Comparison of ENCODE assay signal across 26 cellular contexts in genomic region chr7:31074403-31074802, GRCh38. TPM values are rescaled to one million over a fixed set of nuclear protein-coding genes. Genes with fewer than 3 reads are reported as not detected.
DNase-seq lines count a peak whose midpoint lies in the region; ATAC-seq and TF ChIP-seq lines count a peak whose summit lies in the region.
"Had no signal": no experiment of that assay in that cellular context is flagged by ENCODE, and none has a peak within 500 bp of the region (broad histone marks: within the 10 kb centered on the region; RNA-seq: fewer than 3 reads in every experiment).

No MANE protein-coding gene starts in this region.

- no peaks in the 10 kb centered on the region for H3K9me3 Mint-ChIP-seq in CD4-positive, alpha-beta T cell
- H3K9me3 Mint-ChIP-seq: activated naive CD8-positive, alpha-beta T cell treated with anti-CD3 and anti-CD28 coated beads for 36 hours; activated T-helper 1 cell treated with anti-CD3 and anti-CD28 coated beads, Interleukin-12 subunit alpha, Interleukin-12 subunit beta, Interleukin-2, Interleukin-4 antibody, amounts not matched to agents 30 ng/mL and 10 ng/mL and 1 ng/mL, durations not matched to agents 14 hours and 24 hours and 36 hours; immature natural killer cell had no signal

- H3K4me1 Mint-ChIP-seq in CD4-positive, alpha-beta T cell (ENCODE audit: low read depth), result no peaks in the 10 kb centered on the region
- H3K4me1 Mint-ChIP-seq: activated CD8-positive, alpha-beta memory T cell treated with anti-CD3 and anti-CD28 coated beads, Interleukin-2, amount 10 ng/mL, durations not matched to agents 7 days and 5 days; activated naive CD8-positive, alpha-beta T cell treated with anti-CD3 and anti-CD28 coated beads for 36 hours; immature natural killer cell; naive B cell had no signal

- DNase-seq in Right ventricle myocardium inferior (ENCODE audit: missing footprints) (peak; percentile 88), cardiac septum (ENCODE audit: low spot score) (no peak), left ventricle myocardium superior (peak; percentile 87), sigmoid colon (peak; percentile 94)
- DNase-seq in stimulated activated CD4-positive, alpha-beta T cell treated with anti-CD3 and anti-CD28 coated beads, Interleukin-4, amount 100 ng/mL, for 4 hours, result no peak
- no peak for DNase-seq in CD4-positive, alpha-beta T cell
- no peak for DNase-seq in stimulated activated naive CD4-positive, alpha-beta T cell (lab: John Stamatoyannopoulos, UW)
- DNase-seq: activated CD8-positive, alpha-beta memory T cell treated with anti-CD3 and anti-CD28 coated beads, Interleukin-2, amount 10 ng/mL, durations not matched to agents 7 days and 5 days; activated naive CD8-positive, alpha-beta T cell treated with anti-CD3 and anti-CD28 coated beads for 36 hours; Calu3; immature natural killer cell; mammary epithelial cell; naive B cell; NCI-H1417; stimulated activated naive CD8-positive, alpha-beta T cell treated with anti-CD3 and anti-CD28 coated beads, Interleukin-15, Interleukin-2, amounts not matched to agents 100 U/mL and 50 U/mL, for 24 hours; trophoblast cell had no signal

- 83 to 88% methylated on average over 9 of the region's 9 CpGs for WGBS in sigmoid colon, 2 donors

- no peak for TF ChIP-seq POLR2A in sigmoid colon (IDR thresholded peaks at IDR 0.05)

- H3K36me3 Mint-ChIP-seq in CD4-positive, alpha-beta T cell (ENCODE audit: low read depth), result no peaks in the 10 kb centered on the region
- H3K36me3 Mint-ChIP-seq: activated CD8-positive, alpha-beta memory T cell treated with anti-CD3 and anti-CD28 coated beads, Interleukin-2, amount 10 ng/mL, durations not matched to agents 7 days and 5 days; activated naive CD8-positive, alpha-beta T cell treated with anti-CD3 and anti-CD28 coated beads for 36 hours; immature natural killer cell; naive B cell had no signal

- no peak for TF ChIP-seq CTCF in sigmoid colon (IDR thresholded peaks at IDR 0.05)
- TF ChIP-seq CTCF in CD4-positive, alpha-beta T cell (IDR thresholded peaks at IDR 0.05), result no peak

- CTCF ChIA-PET in CD4-positive, alpha-beta T cell (lab: Charles Lee), result no interaction called here

- no peaks in the 10 kb centered on the region for H3K4me1 ChIP-seq in sigmoid colon
- H3K4me1 ChIP-seq: BLaER1 treated with 17β-estradiol and CSF1 and Interleukin-3, amounts not matched to agents 10 nM and 100 nM; SJSA1 had no signal

- POLR2A ChIA-PET in CD4-positive, alpha-beta T cell (lab: Charles Lee), result no interaction called here

- TF ChIP-seq EP300 in sigmoid colon (IDR thresholded peaks at IDR 0.05), result no peak

- H3K27ac Mint-ChIP-seq in CD4-positive, alpha-beta T cell, result no peak overlapping the region
- H3K27ac Mint-ChIP-seq: activated CD8-positive, alpha-beta memory T cell treated with anti-CD3 and anti-CD28 coated beads, Interleukin-2, amount 10 ng/mL, durations not matched to agents 7 days and 5 days; activated naive CD8-positive, alpha-beta T cell treated with anti-CD3 and anti-CD28 coated beads for 36 hours; activated T-helper 1 cell treated with anti-CD3 and anti-CD28 coated beads, Interleukin-12 subunit alpha, Interleukin-12 subunit beta, Interleukin-2, Interleukin-4 antibody, amounts not matched to agents 30 ng/mL and 10 ng/mL and 1 ng/mL, durations not matched to agents 14 hours and 24 hours and 36 hours; immature natural killer cell; naive B cell had no signal

- intact Hi-C loops in Right ventricle myocardium inferior (cut with DNase I), result no loop called here
- intact Hi-C loops in cardiac septum (cut with DNase I), result no loop called here
- intact Hi-C loops in left ventricle myocardium superior (cut with micrococcal nuclease), result no loop called here
- intact Hi-C loops in sigmoid colon (cut with DNase I), result no loop called here
- intact Hi-C loops in CD4-positive, alpha-beta T cell (cut with DNase I, micrococcal nuclease), result no loop called here

- no peaks in the 10 kb centered on the region for H3K9me3 ChIP-seq in sigmoid colon
- H3K9me3 ChIP-seq in CD4-positive, alpha-beta T cell (ENCODE audit: control insufficient read depth, low read length), result no peaks in the 10 kb centered on the region
- H3K9me3 ChIP-seq: BLaER1 treated with 17β-estradiol and CSF1 and Interleukin-3, amounts not matched to agents 10 nM and 100 nM; ovary; SJSA1 had no signal

- no peaks in the 10 kb centered on the region for H3K27me3 ChIP-seq in sigmoid colon
- no peaks in the 10 kb centered on the region for H3K27me3 ChIP-seq in CD4-positive, alpha-beta T cell (ENCODE audit: control insufficient read depth, insufficient read depth, low read length)
- H3K27me3 ChIP-seq: BLaER1 treated with 17β-estradiol and CSF1 and Interleukin-3, amounts not matched to agents 10 nM and 100 nM; ovary; SJSA1 had no signal

- H3K4me3 ChIP-seq in sigmoid colon, result no peak overlapping the region
- H3K4me3 ChIP-seq: BLaER1 treated with 17β-estradiol and CSF1 and Interleukin-3, amounts not matched to agents 10 nM and 100 nM; coronary artery; ovary; SJSA1; skin epidermis had no signal

- H3K27me3 Mint-ChIP-seq in CD4-positive, alpha-beta T cell, result peaks cover 11% of the 10 kb centered on the region

- H3K27ac ChIP-seq in sigmoid colon, result peak overlapping the region in 3 of 4 donors; percentile 11 to 53 (median 28)
- no peak overlapping the region for H3K27ac ChIP-seq in CD4-positive, alpha-beta T cell (ENCODE audit: low read depth, low read length)
- H3K27ac ChIP-seq: BLaER1 treated with 17β-estradiol and CSF1 and Interleukin-3, amounts not matched to agents 10 nM and 100 nM; ovary; SJSA1 had no signal

- H3K36me3 ChIP-seq in sigmoid colon, result no peaks in the 10 kb centered on the region
- H3K36me3 ChIP-seq: BLaER1 treated with 17β-estradiol and CSF1 and Interleukin-3, amounts not matched to agents 10 nM and 100 nM; ovary; SJSA1 had no signal

- ATAC-seq in Right ventricle myocardium inferior (peak; percentile 87), left ventricle myocardium superior (peak; percentile 86), GM21360 (IDR thresholded peaks at IDR 0.05; ENCODE audit: unreplicated experiment) (no peak)
- no peak for ATAC-seq in CD4-positive, alpha-beta T cell (ENCODE audit: poor library complexity)
- ATAC-seq: activated CD8-positive, alpha-beta memory T cell treated with anti-CD3 and anti-CD28 coated beads, Interleukin-2, amount 10 ng/mL, durations not matched to agents 7 days and 5 days; HCT116; PC-3; stimulated activated naive CD8-positive, alpha-beta T cell treated with anti-CD3 and anti-CD28 coated beads, Interleukin-15, Interleukin-2, amounts not matched to agents 100 U/mL and 50 U/mL, for 24 hours had no signal

- no peak overlapping the region for H3K4me3 Mint-ChIP-seq in CD4-positive, alpha-beta T cell
- H3K4me3 Mint-ChIP-seq: activated CD8-positive, alpha-beta memory T cell treated with anti-CD3 and anti-CD28 coated beads, Interleukin-2, amount 10 ng/mL, durations not matched to agents 7 days and 5 days; activated naive CD8-positive, alpha-beta T cell treated with anti-CD3 and anti-CD28 coated beads for 36 hours; activated T-helper 1 cell treated with anti-CD3 and anti-CD28 coated beads, Interleukin-12 subunit alpha, Interleukin-12 subunit beta, Interleukin-2, Interleukin-4 antibody, amounts not matched to agents 30 ng/mL and 10 ng/mL and 1 ng/mL, durations not matched to agents 14 hours and 24 hours and 36 hours; immature natural killer cell; naive B cell had no signal

RNA-seq across cellular contexts. Expression of gene ADCYAP1R1, which starts 22.3 kb away (rescaled TPM):
- total RNA-seq in Right ventricle myocardium inferior (5.8 TPM), cardiac septum (1.4 TPM), left ventricle myocardium superior (6.0 TPM), sigmoid colon (10 to 100 TPM; 17.6 to 35.7 (median 21.4) TPM)
- 1 to 10 TPM in 1 of 3 donors, under 1 TPM in 1, not detected in 1; 0.60 to 2.1 TPM for polyA plus RNA-seq in sigmoid colon
- total RNA-seq in CD4-positive, alpha-beta T cell, result not detected
- total RNA-seq: activated CD8-positive, alpha-beta memory T cell treated with anti-CD3 and anti-CD28 coated beads, Interleukin-2, amount 10 ng/mL, durations not matched to agents 7 days and 5 days; activated naive CD8-positive, alpha-beta T cell treated with anti-CD3 and anti-CD28 coated beads for 36 hours; activated T-helper 1 cell treated with anti-CD3 and anti-CD28 coated beads, Interleukin-12 subunit alpha, Interleukin-12 subunit beta, Interleukin-2, Interleukin-4 antibody, amounts not matched to agents 30 ng/mL and 10 ng/mL and 1 ng/mL, durations not matched to agents 14 hours and 24 hours and 36 hours; Calu3; mammary epithelial cell; PC-3; SJSA1; T-helper 1 cell treated with Interleukin-12 subunit alpha and Interleukin-12 subunit beta and Interleukin-4 antibody, amounts not matched to agents 30 ng/mL and 1 ng/mL, for 36 hours had no signal
- polyA plus RNA-seq: immature natural killer cell, mammary epithelial cell had no signal

Comparison
In these comparisons a context has a peak if more than half of its experiments do, and no peak if none do; other contexts are left out.
1. DNase-seq: peak in Right ventricle myocardium inferior (single experiment), left ventricle myocardium superior (single experiment) and sigmoid colon (single experiment); none in cardiac septum (single experiment), stimulated activated CD4-positive, alpha-beta T cell treated with anti-CD3 and anti-CD28 coated beads, Interleukin-4, amount 100 ng/mL, for 4 hours (0 of 2), CD4-positive, alpha-beta T cell (0 of 10) and stimulated activated naive CD4-positive, alpha-beta T cell (0 of 6).
2. ATAC-seq: peak in Right ventricle myocardium inferior (single experiment) and left ventricle myocardium superior (single experiment); none in CD4-positive, alpha-beta T cell (single experiment) and GM21360 (single experiment).